ENCODE assay signal across 8 cellular contexts in the genomic region with DNA sequence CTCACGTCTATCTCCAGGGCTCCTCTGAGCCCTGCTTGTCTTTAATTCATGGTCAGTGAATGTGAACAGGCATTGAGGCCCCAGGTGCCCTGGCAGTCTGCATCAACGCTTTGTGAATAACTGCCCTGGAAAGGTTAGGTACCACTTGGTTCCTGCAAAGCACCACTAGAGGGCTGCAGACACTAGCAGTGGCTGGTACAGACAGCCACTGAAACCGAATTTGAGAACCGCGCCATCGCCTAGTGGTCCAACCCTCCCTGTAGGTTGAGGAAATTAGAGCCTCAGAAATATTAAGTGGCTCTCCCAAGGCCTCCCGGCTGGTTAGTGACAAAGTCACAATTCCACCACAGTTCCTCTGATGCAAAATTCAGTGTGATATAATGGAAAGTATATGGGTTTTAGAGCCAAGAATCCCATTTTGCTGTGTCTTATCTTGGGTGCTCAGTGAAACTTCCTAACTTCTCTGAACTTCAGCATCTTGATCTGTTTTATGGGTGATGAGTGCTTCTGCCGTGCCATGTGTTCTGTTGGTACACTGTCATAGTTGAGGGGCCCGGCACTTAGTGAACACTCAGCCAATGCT. TPM values are rescaled to one million over a fixed set of nuclear protein-coding genes. Genes with fewer than 3 reads are reported as not detected.
DNase-seq lines count a peak whose midpoint lies in the region; ATAC-seq, FAIRE-seq and TF ChIP-seq lines count a peak whose summit lies in the region.

No MANE protein-coding gene starts in this region.

- H3K9me3 ChIP-seq in right atrium auricular region (no peaks in the 10 kb centered on the region), small intestine (ENCODE audit: control insufficient read depth, low read depth) (no peaks in the 10 kb centered on the region)

- peaks cover 0 to 14% of the 10 kb centered on the region in 2 donors for H3K4me1 ChIP-seq in right atrium auricular region
- no peaks in the 10 kb centered on the region for H3K4me1 ChIP-seq in small intestine (ENCODE audit: control insufficient read depth in 2 of 2, insufficient read depth in 1 of 2, low read depth in 1 of 2, low read length in 1 of 2)

- TF ChIP-seq CTCF in right atrium auricular region (IDR thresholded peaks at IDR 0.05) = peak; percentile 81 to 95

- ATAC-seq in HG03196 (IDR thresholded peaks at IDR 0.05; ENCODE audit: unreplicated experiment) = no peak

- WGBS in small intestine, 3 donors = 19 to 22% (median 19%) methylated on average over 9 of the region's 9 CpGs

- peak; percentile 47 for DNase-seq in GM04504 (ENCODE audit: low read depth)
- peak; percentile 87 for DNase-seq in HEK293T (ENCODE audit: extremely low spot score)
- DNase-seq in NCI-H1105 treated with DMSO at 0.1 percent for 48 hours (lab: John Stamatoyannopoulos, UW) = peak; percentile 73
- peak; percentile 40 to 70 (median 55) for DNase-seq in T-helper 1 cell
- peak; percentile 76 for DNase-seq in amniotic stem cell (lab: John Stamatoyannopoulos, UW)
- peak; percentile 74 for DNase-seq in right atrium auricular region (ENCODE audit: low spot score)
- DNase-seq in small intestine = peak; percentile 71

- H3K4me3 ChIP-seq in right atrium auricular region = no peak overlapping the region
- no peak overlapping the region for H3K4me3 ChIP-seq in small intestine (ENCODE audit: low read depth in 1 of 2, low read length in 2 of 2)

- no peak overlapping the region for H3K27ac ChIP-seq in right atrium auricular region
- no peak overlapping the region for H3K27ac ChIP-seq in small intestine (ENCODE audit: low read depth in 1 of 2, low read length in 1 of 2)

- POLR2A ChIA-PET in HEK293T (lab: Yijun Ruan, JAX) = no interaction called here

- H3K36me3 ChIP-seq in right atrium auricular region (no peaks in the 10 kb centered on the region), small intestine (ENCODE audit: control insufficient read depth in 2 of 2, insufficient read depth in 2 of 2, low read length in 2 of 2) (no peaks in the 10 kb centered on the region)

- CTCF ChIA-PET in HEK293T (lab: Yijun Ruan, JAX) = no interaction called here

- FAIRE-seq in small intestine (lab: Jason Lieb, UNC) = no peak

- H3K27me3 ChIP-seq in right atrium auricular region = no peaks in the 10 kb centered on the region
- H3K27me3 ChIP-seq in small intestine (ENCODE audit: control insufficient read depth in 2 of 2, insufficient read depth in 2 of 2, low read length in 2 of 2) = no peaks in the 10 kb centered on the region

TF ChIP-seq in HEK293T, 16 proteins besides CTCF, POLR2A, EP300 and RAD21:
- TF ChIP-seq ELF4 (IDR thresholded peaks at IDR 0.05) (no peak), ZNF384 (IDR thresholded peaks at IDR 0.05) (no peak), CTBP1 (IDR thresholded peaks at IDR 0.05; ENCODE audit: borderline replicate concordance) (no peak), HDGF (IDR thresholded peaks at IDR 0.05; ENCODE audit: borderline replicate concordance) (no peak), PKNOX1 (IDR thresholded peaks at IDR 0.05) (no peak), SUZ12 (IDR thresholded peaks at IDR 0.05) (no peak), LEF1 (IDR thresholded peaks at IDR 0.05; ENCODE audit: borderline replicate concordance) (no peak), BHLHE40 (IDR thresholded peaks at IDR 0.05; ENCODE audit: borderline replicate concordance) (no peak), ARNT (IDR thresholded peaks at IDR 0.05) (no peak), L3MBTL2 (conservative IDR thresholded peaks at IDR 0.05) (no peak), NFRKB (IDR thresholded peaks at IDR 0.05) (no peak)

RNA-seq across cellular contexts. Expression of gene BCL9, which starts 46.2 kb away (rescaled TPM):
- 10 to 100 TPM; 10.6 to 23.3 TPM for total RNA-seq in right atrium auricular region
- 1 to 10 TPM; 1.6 to 7.7 (median 2.9) TPM for polyA plus RNA-seq in small intestine
